ENCODE assay signal across 9 cellular contexts in the genomic region with DNA sequence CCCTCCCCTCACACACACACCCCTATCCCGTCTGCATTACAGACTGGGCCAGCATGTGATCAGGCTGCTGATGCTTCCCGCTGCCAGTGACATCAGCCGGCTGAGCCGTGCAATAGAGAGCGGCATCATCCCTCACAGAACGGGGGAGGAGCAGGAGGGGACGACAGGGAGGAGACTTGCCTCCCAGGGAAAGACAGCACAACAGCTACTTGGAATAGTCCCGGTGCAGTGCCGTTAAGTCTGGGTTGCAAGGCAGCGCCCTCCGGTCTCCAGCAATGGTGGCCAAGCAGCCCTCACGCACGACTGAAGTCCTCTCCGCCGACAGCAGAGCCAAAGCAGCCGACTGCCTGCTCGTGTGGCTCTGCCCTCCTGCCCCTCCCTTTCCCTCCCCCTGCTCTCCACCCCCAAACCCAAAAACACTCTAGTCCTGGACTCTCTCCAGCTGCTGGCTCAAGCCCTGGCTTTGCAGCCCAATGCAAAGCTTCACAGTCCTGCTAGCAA. TPM values are rescaled to one million over a fixed set of nuclear protein-coding genes. Genes with fewer than 3 reads are reported as not detected.
DNase-seq lines count a peak whose midpoint lies in the region; ATAC-seq and TF ChIP-seq lines count a peak whose summit lies in the region.
"Had no signal": no experiment of that assay in that cellular context is flagged by ENCODE, and none has a peak within 500 bp of the region (broad histone marks: within the 10 kb centered on the region; RNA-seq: fewer than 3 reads in every experiment).

No MANE protein-coding gene starts in this region.

- H3K4me3 ChIP-seq in AG04449 (ENCODE audit: low read depth, low read length), result peak overlapping the region; percentile 52
- H3K4me3 ChIP-seq in HUES48 (ENCODE audit: low read depth, low read length), result peak overlapping the region; percentile 54
- peak overlapping the region; percentile 47 for H3K4me3 ChIP-seq in brain microvascular endothelial cell (ENCODE audit: low read depth, low read length)
- H3K4me3 ChIP-seq in skeletal muscle satellite cell (ENCODE audit: low read length), result peak overlapping the region; percentile 68
- H3K4me3 ChIP-seq: GM12878 had no signal

- peak overlapping the region; percentile 88 for H3K4me2 ChIP-seq in skeletal muscle satellite cell (ENCODE audit: low read length)

- DNase-seq in AG04449 (ENCODE audit: low read depth, low spot score) (peak; percentile 24), brain microvascular endothelial cell (peak; percentile 47), iPS-NIHi11 (ENCODE audit: low spot score) (peak; percentile 63), NCI-H1930 (lab: John Stamatoyannopoulos, UW) (no peak), NCI-H774 (lab: John Stamatoyannopoulos, UW) (no peak)

- no peak for TF ChIP-seq CTCF in AG04449 (IDR thresholded peaks at IDR 0.05; ENCODE audit: insufficient read depth, low read length, missing control alignments)
- no peak for TF ChIP-seq CTCF in brain microvascular endothelial cell (IDR thresholded peaks at IDR 0.05; ENCODE audit: low read depth, low read length, missing control alignments)

- POLR2A ChIA-PET in AG04449 (lab: Yijun Ruan, JAX), result interaction anchor here (0.6 to 3.5 kb wide), 5 partner anchors 8 to 31 kb away, joined by 3 to 14 read pairs (median 4); a partner anchor contains a TSS

- CTCF ChIA-PET in AG04449 (lab: Yijun Ruan, JAX), result interaction anchor here (1.2 to 3.9 kb wide), 8 partner anchors 12 to 439 kb away, joined by 3 to 17 read pairs (median 4); a partner anchor contains a TSS

- H3K27ac ChIP-seq in HUES48 (ENCODE audit: low read depth, low read length) (no peak overlapping the region), brain microvascular endothelial cell (no peak overlapping the region)

- H3K9ac ChIP-seq in HUES48 (ENCODE audit: low read depth, low read length) (no peak overlapping the region), skeletal muscle satellite cell (ENCODE audit: low read depth, low read length) (peak overlapping the region; percentile 43)

- H3K9me3 ChIP-seq in HUES48 (ENCODE audit: control insufficient read depth, insufficient read depth, low read length) (no peaks in the 10 kb centered on the region), skeletal muscle satellite cell (replicated peaks; ENCODE audit: low read length) (no peaks in the 10 kb centered on the region)

- H3K36me3 ChIP-seq in HUES48 (ENCODE audit: control insufficient read depth, insufficient read depth, low read length), result no peaks in the 10 kb centered on the region
- no peaks in the 10 kb centered on the region for H3K36me3 ChIP-seq in brain microvascular endothelial cell (replicated peaks)
- H3K36me3 ChIP-seq in skeletal muscle satellite cell (ENCODE audit: insufficient read depth, low read length), result no peaks in the 10 kb centered on the region

- H3K27me3 ChIP-seq in HUES48 (ENCODE audit: control insufficient read depth, insufficient read depth, low read length), result no peaks in the 10 kb centered on the region
- no peaks in the 10 kb centered on the region for H3K27me3 ChIP-seq in brain microvascular endothelial cell (replicated peaks)
- peaks cover 14% of the 10 kb centered on the region for H3K27me3 ChIP-seq in skeletal muscle satellite cell (ENCODE audit: control insufficient read depth, insufficient read depth, low read length)

- in situ Hi-C loops in brain microvascular endothelial cell (cut with HindIII; ENCODE audit: low pct_ligation_motif_present, low sequenced_read_pairs), result no loop called here

- ATAC-seq in HG02623 (IDR thresholded peaks at IDR 0.05; ENCODE audit: unreplicated experiment), result no peak
- ATAC-seq: GM12878 had no signal

- H3K4me1 ChIP-seq in HUES48 (ENCODE audit: control insufficient read depth, insufficient read depth, low read length) (peaks cover 21% of the 10 kb centered on the region), skeletal muscle satellite cell (ENCODE audit: control insufficient read depth, insufficient read depth, low read length) (peaks cover 22% of the 10 kb centered on the region)

RNA-seq across cellular contexts. Expression of a gene that starts 31.5 kb away (rescaled TPM):
- total RNA-seq in skeletal muscle satellite cell (2012; rRNA removed), result 1,245 and 1,928 TPM in 2 replicates

Comparison
In these comparisons a context has a peak if more than half of its experiments do, and no peak if none do; other contexts are left out.
1. DNase-seq: peak in AG04449 (single experiment), brain microvascular endothelial cell (single experiment) and iPS-NIHi11 (single experiment); none in NCI-H1930 (0 of 2) and NCI-H774 (single experiment).
2. Peak in every context shown above with its lines, with median percentiles within 50 percentile points of each other: H3K4me3 ChIP-seq.